In the genomic region with DNA sequence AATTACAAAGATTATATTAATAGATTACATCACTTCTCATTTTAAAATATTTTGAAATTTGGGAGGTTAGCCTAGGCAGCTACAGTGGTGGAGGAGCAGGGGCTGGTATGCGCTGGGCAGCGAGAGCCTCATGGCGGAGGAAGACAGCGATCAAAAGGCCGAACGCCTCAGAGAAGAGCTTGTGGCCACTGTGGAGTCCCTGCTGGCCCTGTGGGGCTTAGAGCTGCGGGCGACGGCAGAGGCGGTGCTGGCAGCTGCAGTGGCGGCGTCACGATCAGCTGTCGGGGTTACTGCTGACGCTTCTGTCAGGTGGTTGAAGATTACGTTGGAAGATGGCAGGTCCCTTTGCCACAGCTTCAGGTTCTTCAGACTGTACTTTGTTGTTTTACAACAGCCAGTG, we compare ENCODE assay signal across 22 cellular contexts.
"Had no signal": no experiment of that assay in that cellular context is flagged by ENCODE, and none has a peak within 500 bp of the region (broad histone marks: within the 10 kb centered on the region; RNA-seq: fewer than 3 reads in every experiment).

No MANE protein-coding gene starts in this region.

- H3K9me3 Mint-ChIP-seq: nephron, type B pancreatic cell had no signal

- H3K27me3 ChIP-seq: colonic mucosa, esophagus muscularis mucosa, gastrocnemius medialis, heart right ventricle, spleen, stomach had no signal

- ATAC-seq: gastrocnemius medialis; heart right ventricle; sciatic nerve; stimulated activated naive B cell treated with anti-CD40 and anti-IgM and Interleukin-4, amounts not matched to agents 10 μg/mL and 1 μg/mL and 100 μg/mL, for 72 hours had no signal

- H3K9ac ChIP-seq: parathyroid adenoma had no signal

- DNase-seq: colonic mucosa; effector CD8-positive, alpha-beta T cell; gastrocnemius medialis; heart right ventricle; hypothalamus; mesendoderm; naive B cell; spleen; stimulated activated CD4-positive, alpha-beta T cell treated with anti-CD3 and anti-CD28 coated beads, Interleukin-15, amount 100 ng/mL, for 24 hours; stimulated activated CD4-positive, alpha-beta T cell treated with anti-CD3 and anti-CD28 coated beads, Interleukin-2, amount 100 ng/mL, for 24 hours; stimulated activated CD4-positive, alpha-beta T cell treated with anti-CD3 and anti-CD28 coated beads, Interleukin-4, amount 100 ng/mL, for 4 hours; stimulated activated naive B cell treated with anti-CD40 and anti-IgM and Interleukin-4, amounts not matched to agents 10 μg/mL and 1 μg/mL and 100 μg/mL, for 72 hours; stomach; substantia nigra had no signal

- H3K4me1 Mint-ChIP-seq: nephron had no signal

- H3K9me3 ChIP-seq: colonic mucosa, esophagus muscularis mucosa, gastrocnemius medialis, heart right ventricle, prostate gland, stomach had no signal

- H3K4me3 ChIP-seq: colonic mucosa, esophagus muscularis mucosa, gastrocnemius medialis, heart right ventricle, prostate gland, spleen, stomach had no signal

- H3K4me3 Mint-ChIP-seq: naive B cell; nephron; stimulated activated naive B cell treated with anti-CD40 and anti-IgM and Interleukin-4, amounts not matched to agents 10 μg/mL and 1 μg/mL and 100 μg/mL, for 72 hours; type B pancreatic cell had no signal

- H2AFZ ChIP-seq: parathyroid adenoma had no signal

- H3K27ac Mint-ChIP-seq: nephron; stimulated activated naive B cell treated with anti-CD40 and anti-IgM and Interleukin-4, amounts not matched to agents 10 μg/mL and 1 μg/mL and 100 μg/mL, for 72 hours; type B pancreatic cell had no signal

- H3K4me1 ChIP-seq: parathyroid adenoma, spleen had no signal

- H3K36me3 ChIP-seq: colonic mucosa, prostate gland had no signal

- FAIRE-seq: endometrium had no signal

- H3K27ac ChIP-seq: colonic mucosa, epithelial cell of prostate, esophagus muscularis mucosa, gastrocnemius medialis, heart right ventricle, parathyroid adenoma, prostate gland, spleen, stomach had no signal

- H3K27me3 Mint-ChIP-seq: naive B cell; stimulated activated naive B cell treated with anti-CD40 and anti-IgM and Interleukin-4, amounts not matched to agents 10 μg/mL and 1 μg/mL and 100 μg/mL, for 72 hours; type B pancreatic cell had no signal
